1 cellular context compared by ENCODE assay signal in genomic region chr16:28950648-28951409, GRCh38.
TF ChIP-seq lines count a peak whose summit lies in the region.

Gene NFATC2IP, plus strand, starts transcription at chr16:28950937. Its CDS starts 75 bp downstream, at chr16:28951012.

TF ChIP-seq in K562, 482 proteins besides CTCF, POLR2A, EP300 and RAD21 (continued from another document and continues in another):
- no peak for TF ChIP-seq ZNF512 (tag; IDR thresholded peaks at IDR 0.05)
- TF ChIP-seq CBX2 (IDR thresholded peaks at IDR 0.05; ENCODE audit: insufficient read depth, low read length, poor library complexity, severe bottlenecking), result no peak
- TF ChIP-seq STAT5A (IDR thresholded peaks at IDR 0.05; ENCODE audit: borderline replicate concordance, low read length), result no peak
- TF ChIP-seq ZBTB43 (CRISPR knock-in tag; IDR thresholded peaks at IDR 0.05), result no peak
- no peak for TF ChIP-seq KDM2B (CRISPR knock-in tag; IDR thresholded peaks at IDR 0.05)
- TF ChIP-seq U2AF1 (optimal IDR thresholded peaks at IDR 0.05; ENCODE audit: low read depth, low read length), result no peak
- TF ChIP-seq TCF7L2 (IDR thresholded peaks at IDR 0.05; ENCODE audit: low read depth, low read length), result no peak
- TF ChIP-seq MAFK (IDR thresholded peaks at IDR 0.05; ENCODE audit: low read length), result no peak
- no peak for TF ChIP-seq ZNF175 (CRISPR knock-in tag; IDR thresholded peaks at IDR 0.05; ENCODE audit: low read depth)
- no peak for TF ChIP-seq EZH2 (IDR thresholded peaks at IDR 0.05; ENCODE audit: borderline replicate concordance, low read depth, low read length)
- no peak for TF ChIP-seq ARHGAP35 (IDR thresholded peaks at IDR 0.05; ENCODE audit: partially characterized antibody)
- peak; percentile 83 for TF ChIP-seq RFX1 (IDR thresholded peaks at IDR 0.05)
- TF ChIP-seq RBM34 (IDR thresholded peaks at IDR 0.05; ENCODE audit: borderline replicate concordance, insufficient read depth, low read length), result no peak
- no peak for TF ChIP-seq NR2C2 (CRISPR knock-in tag; IDR thresholded peaks at IDR 0.05)
- peak; percentile 43; the same call in 1 of the 2 replicates for TF ChIP-seq NR2C2 (tag; IDR thresholded peaks at IDR 0.05)
- peak; percentile 94 for TF ChIP-seq GABPA (tag; conservative IDR thresholded peaks at IDR 0.05; ENCODE audit: low read depth)
- TF ChIP-seq ZNF274 (IDR thresholded peaks at IDR 0.05; ENCODE audit: borderline replicate concordance, low read depth, low read length), result no peak
- no peak for TF ChIP-seq ZNF133 (CRISPR knock-in tag; IDR thresholded peaks at IDR 0.05)
- no peak for TF ChIP-seq SPI1 (IDR thresholded peaks at IDR 0.05; ENCODE audit: borderline replicate concordance, low read depth, low read length)
- no peak for TF ChIP-seq ATF4 (CRISPR knock-in tag; IDR thresholded peaks at IDR 0.05)
- TF ChIP-seq PHB2 (IDR thresholded peaks at IDR 0.05; ENCODE audit: low read depth), result no peak
- TF ChIP-seq NFXL1 (CRISPR knock-in tag; IDR thresholded peaks at IDR 0.05), result no peak
- TF ChIP-seq ZNF449 (CRISPR knock-in tag; IDR thresholded peaks at IDR 0.05), result no peak
- no peak for TF ChIP-seq ZNF785 (CRISPR knock-in tag; IDR thresholded peaks at IDR 0.05)
- no peak for TF ChIP-seq MBD1 (CRISPR knock-in tag; IDR thresholded peaks at IDR 0.05)
- TF ChIP-seq ZNF699 (CRISPR knock-in tag; IDR thresholded peaks at IDR 0.05; ENCODE audit: insufficient replicate concordance), result no peak
- TF ChIP-seq POLR3G (IDR thresholded peaks at IDR 0.05; ENCODE audit: extremely low read depth, insufficient read length, insufficient replicate concordance), result no peak
- no peak for TF ChIP-seq KLF1 (tag; IDR thresholded peaks at IDR 0.05)
- TF ChIP-seq KDM1A (IDR thresholded peaks at IDR 0.05), result no peak
- no peak for TF ChIP-seq RBM22 (IDR thresholded peaks at IDR 0.05; ENCODE audit: low read depth, low read length, poor library complexity, severe bottlenecking)
- TF ChIP-seq GATAD2B (IDR thresholded peaks at IDR 0.05; ENCODE audit: borderline replicate concordance), result no peak
- no peak for TF ChIP-seq KAT8 (IDR thresholded peaks at IDR 0.05; ENCODE audit: low read depth)
- peak in 1 of 2 experiments; percentile 54; a peak in 1 of 4 replicates for TF ChIP-seq SRF (CRISPR knock-in tag; IDR thresholded peaks at IDR 0.05)
- no peak for TF ChIP-seq ESRRB (CRISPR knock-in tag; IDR thresholded peaks at IDR 0.05; ENCODE audit: borderline replicate concordance)
- no peak for TF ChIP-seq FOXM1 (IDR thresholded peaks at IDR 0.05; ENCODE audit: low read depth)
- no peak; the same call in 1 of the 2 replicates for TF ChIP-seq FOXM1 (CRISPR knock-in tag; IDR thresholded peaks at IDR 0.05; ENCODE audit: low read depth)
- TF ChIP-seq SP2 (IDR thresholded peaks at IDR 0.05; ENCODE audit: extremely low read depth, low read depth, low read length, poor library complexity, severe bottlenecking), result peak; percentile 94
- no peak for TF ChIP-seq ZNF23 (CRISPR knock-in tag; IDR thresholded peaks at IDR 0.05)
- TF ChIP-seq RFX7 (CRISPR knock-in tag; IDR thresholded peaks at IDR 0.05), result no peak
- no peak for TF ChIP-seq BRD9 (IDR thresholded peaks at IDR 0.05; ENCODE audit: low read depth, partially characterized antibody)
- no peak for TF ChIP-seq SFPQ (IDR thresholded peaks at IDR 0.05; ENCODE audit: low read depth, low read length)
- TF ChIP-seq ARID1B (IDR thresholded peaks at IDR 0.05), result no peak
- TF ChIP-seq CXXC5 (CRISPR knock-in tag; IDR thresholded peaks at IDR 0.05), result peak; percentile 93
- TF ChIP-seq NELFE (IDR thresholded peaks at IDR 0.05; ENCODE audit: insufficient read depth, insufficient read length), result no peak
- TF ChIP-seq DIDO1 (tag; IDR thresholded peaks at IDR 0.05; ENCODE audit: low read depth), result no peak
- TF ChIP-seq FOXP1 (CRISPR knock-in tag; IDR thresholded peaks at IDR 0.05), result peak; percentile 48; the same call in 1 of the 2 replicates
- no peak for TF ChIP-seq HOMEZ (CRISPR knock-in tag; IDR thresholded peaks at IDR 0.05)
- TF ChIP-seq CBFA2T3 (IDR thresholded peaks at IDR 0.05), result no peak
- no peak for TF ChIP-seq BCLAF1 (IDR thresholded peaks at IDR 0.05; ENCODE audit: borderline replicate concordance in 1 of 2, control insufficient read depth in 1 of 2, low read depth in 2 of 2, low read length in 1 of 2)
- TF ChIP-seq FOXP4 (CRISPR knock-in tag; IDR thresholded peaks at IDR 0.05; ENCODE audit: borderline replicate concordance), result 0 out of 2 replicates have a peak, but pooled peaks have one; percentile 38
- no peak for TF ChIP-seq IRF1 (CRISPR knock-in tag; IDR thresholded peaks at IDR 0.05; ENCODE audit: borderline replicate concordance)
- TF ChIP-seq BDP1 (IDR thresholded peaks at IDR 0.05; ENCODE audit: insufficient read depth, insufficient read length), result no peak
- TF ChIP-seq SOX6 (IDR thresholded peaks at IDR 0.05), result no peak
- TF ChIP-seq ZNF124 (CRISPR knock-in tag; IDR thresholded peaks at IDR 0.05), result no peak
- peak; percentile 59 to 78 for TF ChIP-seq FOXK2 (conservative IDR thresholded peaks at IDR 0.05 in 1 of 2, IDR thresholded peaks at IDR 0.05 in 1 of 2; ENCODE audit: low read depth in 2 of 2)
- TF ChIP-seq GTF2E2 (tag; IDR thresholded peaks at IDR 0.05), result peak; percentile 45; the same call in 1 of the 2 replicates
